ENCODE assay signal across 19 cellular contexts in genomic region chr21:14768042-14768441, GRCh38.
"Had no signal": no experiment of that assay in that cellular context is flagged by ENCODE, and none has a peak within 500 bp of the region (broad histone marks: within the 10 kb centered on the region; RNA-seq: fewer than 3 reads in every experiment).

No MANE protein-coding gene starts in this region.

- H3K36me3 Mint-ChIP-seq: naive thymus-derived CD8-positive, alpha-beta T cell; stimulated activated effector memory CD8-positive, alpha-beta T cell treated with anti-CD3 and anti-CD28 coated beads, Interleukin-12 subunit alpha, Interleukin-12 subunit beta, amount 100 ng/mL, for 72 hours had no signal

- H3K9me3 ChIP-seq: heart left ventricle, mucosa of descending colon, neutrophil, psoas muscle, right lobe of liver, tibial artery, upper lobe of right lung, vagina had no signal

- H3K27ac ChIP-seq: heart left ventricle, neutrophil, psoas muscle, right lobe of liver, tibial artery, upper lobe of right lung, vagina had no signal

- H3K4me3 Mint-ChIP-seq: endodermal cell; naive thymus-derived CD8-positive, alpha-beta T cell; stimulated activated effector memory CD8-positive, alpha-beta T cell treated with anti-CD3 and anti-CD28 coated beads, Interleukin-12 subunit alpha, Interleukin-12 subunit beta, amount 100 ng/mL, for 72 hours; stimulated activated naive CD8-positive, alpha-beta T cell treated with anti-CD3 and anti-CD28 coated beads, Interleukin-15, Interleukin-2, amounts not matched to agents 100 ng/mL and 50 ng/mL, for 24 hours had no signal

- H3K9me3 Mint-ChIP-seq: endodermal cell; naive thymus-derived CD8-positive, alpha-beta T cell; stimulated activated effector memory CD8-positive, alpha-beta T cell treated with anti-CD3 and anti-CD28 coated beads, Interleukin-12 subunit alpha, Interleukin-12 subunit beta, amount 100 ng/mL, for 72 hours; stimulated activated naive CD8-positive, alpha-beta T cell treated with anti-CD3 and anti-CD28 coated beads, Interleukin-15, Interleukin-2, amounts not matched to agents 100 ng/mL and 50 ng/mL, for 24 hours had no signal

- DNase-seq: effector CD4-positive, alpha-beta T cell; endodermal cell; heart left ventricle; hypothalamus; islet precursor cell; mucosa of descending colon; naive thymus-derived CD8-positive, alpha-beta T cell; psoas muscle; retina; right lobe of liver; stimulated activated CD4-positive, alpha-beta T cell treated with anti-CD3 and anti-CD28 coated beads, Interleukin-4, amount 100 ng/mL, for 1 hour; stimulated activated CD8-positive, alpha-beta memory T cell treated with anti-CD3 and anti-CD28 coated beads, Interleukin-4, amount 100 ng/mL, for 48 hours; tibial artery; upper lobe of right lung had no signal

- H3K27me3 ChIP-seq: heart left ventricle, neutrophil, right lobe of liver, tibial artery, upper lobe of right lung, vagina had no signal

- H3K4me1 ChIP-seq: psoas muscle, right lobe of liver, tibial artery, upper lobe of right lung, vagina had no signal

- H3K27ac Mint-ChIP-seq: endodermal cell; naive thymus-derived CD8-positive, alpha-beta T cell; stimulated activated effector memory CD8-positive, alpha-beta T cell treated with anti-CD3 and anti-CD28 coated beads, Interleukin-12 subunit alpha, Interleukin-12 subunit beta, amount 100 ng/mL, for 72 hours; stimulated activated naive CD8-positive, alpha-beta T cell treated with anti-CD3 and anti-CD28 coated beads, Interleukin-15, Interleukin-2, amounts not matched to agents 100 ng/mL and 50 ng/mL, for 24 hours had no signal

- H3K4me1 Mint-ChIP-seq: stimulated activated effector memory CD8-positive, alpha-beta T cell treated with anti-CD3 and anti-CD28 coated beads, Interleukin-12 subunit alpha, Interleukin-12 subunit beta, amount 100 ng/mL, for 72 hours had no signal

- H3K27me3 Mint-ChIP-seq: naive thymus-derived CD8-positive, alpha-beta T cell; stimulated activated naive CD8-positive, alpha-beta T cell treated with anti-CD3 and anti-CD28 coated beads, Interleukin-15, Interleukin-2, amounts not matched to agents 100 ng/mL and 50 ng/mL, for 24 hours had no signal

- H3K36me3 ChIP-seq: heart left ventricle, neutrophil, right lobe of liver, tibial artery, upper lobe of right lung, vagina had no signal

- H3K4me3 ChIP-seq: heart left ventricle, mucosa of descending colon, psoas muscle, right lobe of liver, tibial artery, upper lobe of right lung, vagina had no signal

- ATAC-seq: heart left ventricle; left lobe of liver; mucosa of descending colon; naive thymus-derived CD8-positive, alpha-beta T cell; psoas muscle; right lobe of liver; stimulated activated effector memory CD8-positive, alpha-beta T cell treated with anti-CD3 and anti-CD28 coated beads, Interleukin-12 subunit alpha, Interleukin-12 subunit beta, amount 100 ng/mL, for 72 hours; upper lobe of right lung had no signal
